Comparison of ENCODE assay signal across 11 cellular contexts in genomic region chr15:57427367-57427821, GRCh38. TPM values are rescaled to one million over a fixed set of nuclear protein-coding genes. Genes with fewer than 3 reads are reported as not detected.
A peak's percentile ranks its signal among the peaks of the same experiment; 100 is the strongest.
DNase-seq lines count a peak whose midpoint lies in the region; ATAC-seq and TF ChIP-seq lines count a peak whose summit lies in the region.
"Had no signal": no experiment of that assay in that cellular context is flagged by ENCODE, and none has a peak within 500 bp of the region (broad histone marks: within the 10 kb centered on the region; RNA-seq: fewer than 3 reads in every experiment).

No MANE protein-coding gene starts in this region.

- H3K9me3 ChIP-seq in endodermal cell (ENCODE audit: control insufficient read depth, low read length) = peaks cover 14% of the 10 kb centered on the region
- no peaks in the 10 kb centered on the region for H3K9me3 ChIP-seq in liver (ENCODE audit: control insufficient read depth in 4 of 4, low read length in 3 of 4)

- DNase-seq in Right ventricle myocardium inferior (ENCODE audit: missing footprints) = no peak
- no peak for DNase-seq in cardiac septum (ENCODE audit: low spot score)
- DNase-seq in endodermal cell = peak; percentile 81
- no peak for DNase-seq in activated CD4-positive, alpha-beta T cell treated with anti-CD3 and anti-CD28 coated beads for 48 hours
- no peak for DNase-seq in NCI-H2081 treated with DMSO at 0.1 percent for 48 hours (lab: John Stamatoyannopoulos, UW)
- DNase-seq in substantia nigra (lab: John Stamatoyannopoulos, UW) = no peak
- DNase-seq in effector CD4-positive, alpha-beta T cell = no peak
- DNase-seq: activated naive CD4-positive, alpha-beta T cell; NCI-H82; WERI-Rb-1 had no signal

- TF ChIP-seq RAD21 in liver (IDR thresholded peaks at IDR 0.05) = peak; percentile 21 to 22

- H3K4me1 ChIP-seq in endodermal cell (ENCODE audit: control insufficient read depth, insufficient read depth, low read length) (peaks cover 19% of the 10 kb centered on the region), liver (ENCODE audit: control insufficient read depth in 4 of 4, insufficient read depth in 4 of 4, low read length in 3 of 4) (peaks cover 4 to 55% (median 19%) of the 10 kb centered on the region in 4 donors)

- peaks cover 26% of the 10 kb centered on the region for H3K36me3 Mint-ChIP-seq in endodermal cell (ENCODE audit: low read depth)

- no peak for TF ChIP-seq CTCF in endodermal cell (conservative IDR thresholded peaks at IDR 0.05)
- TF ChIP-seq CTCF in liver (IDR thresholded peaks at IDR 0.05; ENCODE audit: low read depth, low read length, missing input control) = no peak

- no peak overlapping the region for H3K4me3 Mint-ChIP-seq in endodermal cell

- peaks cover 48% of the 10 kb centered on the region for H3K4me1 Mint-ChIP-seq in endodermal cell

- peak overlapping the region; percentile 41 for H3K9ac ChIP-seq in endodermal cell (ENCODE audit: extremely low read depth, low read length, poor library complexity, severe bottlenecking)
- no peak overlapping the region for H3K9ac ChIP-seq in liver (ENCODE audit: low read depth in 1 of 2, low read length in 2 of 2)

- 65 to 67% methylated on average over 8 to 9 of the region's 9 CpGs for WGBS in endodermal cell (ENCODE audit: insufficient coverage in 1 of 2, insufficient read length in 1 of 2), 2 experiments
- 30% methylated on average over 9 of the region's 9 CpGs for WGBS in liver

- H3K9me3 Mint-ChIP-seq in endodermal cell = peaks cover 3% of the 10 kb centered on the region

- H3K4me3 ChIP-seq in endodermal cell (ENCODE audit: low read length) (no peak overlapping the region), liver (ENCODE audit: low read depth in 1 of 3, low read length in 3 of 3) (no peak overlapping the region)

- peak overlapping the region; percentile 87 for H3K27ac Mint-ChIP-seq in endodermal cell

- H3K27me3 Mint-ChIP-seq in endodermal cell (ENCODE audit: insufficient read depth) = no peaks in the 10 kb centered on the region

- H3K36me3 ChIP-seq in endodermal cell (ENCODE audit: control insufficient read depth, insufficient read depth, low read length) = peaks cover 10% of the 10 kb centered on the region
- peaks cover 0 to 3% (median 0%) of the 10 kb centered on the region in 4 donors for H3K36me3 ChIP-seq in liver (ENCODE audit: control insufficient read depth in 4 of 4, insufficient read depth in 3 of 4, low read depth in 1 of 4, low read length in 3 of 4)
- H3K36me3 ChIP-seq: WERI-Rb-1 had no signal

- peak; percentile 88 for ATAC-seq in Right ventricle myocardium inferior

- H3K27me3 ChIP-seq in endodermal cell (ENCODE audit: control insufficient read depth, insufficient read depth, low read length, poor library complexity, severe bottlenecking) (no peaks in the 10 kb centered on the region), liver (ENCODE audit: control insufficient read depth in 4 of 4, insufficient read depth in 4 of 4, low read length in 3 of 4) (no peaks in the 10 kb centered on the region)

- intact Hi-C loops in Right ventricle myocardium inferior (cut with DNase I) = no loop called here
- intact Hi-C loops in cardiac septum (cut with DNase I) = no loop called here

- peak overlapping the region; percentile 20 for H3K27ac ChIP-seq in endodermal cell (ENCODE audit: low read depth, low read length)
- H3K27ac ChIP-seq in liver (ENCODE audit: low read depth in 1 of 2, low read length in 2 of 2) = peak overlapping the region; percentile 82 to 84
- no peak overlapping the region for H3K27ac ChIP-seq in substantia nigra (ENCODE audit: low read depth, low read length, poor library complexity, severe bottlenecking)
- H3K27ac ChIP-seq: WERI-Rb-1 had no signal

TF ChIP-seq in liver, 16 proteins besides CTCF, POLR2A, EP300 and RAD21:
- TF ChIP-seq TAF1 (conservative IDR thresholded peaks at IDR 0.05) = no peak
- TF ChIP-seq ATF3 (IDR thresholded peaks at IDR 0.05) = no peak
- no peak for TF ChIP-seq NR2F2 (IDR thresholded peaks at IDR 0.05)
- peak; percentile 61 for TF ChIP-seq MAX (IDR thresholded peaks at IDR 0.05)
- TF ChIP-seq EGR1 (IDR thresholded peaks at IDR 0.05; ENCODE audit: low read depth in 2 of 2) = no peak
- no peak for TF ChIP-seq FOXA2 (IDR thresholded peaks at IDR 0.05)
- TF ChIP-seq HNF4G (IDR thresholded peaks at IDR 0.05) = no peak
- peak in 1 of 2 donors; percentile 52 for TF ChIP-seq HNF4A (conservative IDR thresholded peaks at IDR 0.05)
- no peak for TF ChIP-seq SP1 (IDR thresholded peaks at IDR 0.05)
- peak; percentile 18 for TF ChIP-seq ZBTB33 (IDR thresholded peaks at IDR 0.05)
- TF ChIP-seq GABPA (IDR thresholded peaks at IDR 0.05 in 1 of 2, conservative IDR thresholded peaks at IDR 0.05 in 1 of 2) = no peak
- peak; percentile 33 for TF ChIP-seq REST (IDR thresholded peaks at IDR 0.05)
- TF ChIP-seq RXRA (IDR thresholded peaks at IDR 0.05) = peak; percentile 17 to 63
- peak; percentile 90 for TF ChIP-seq YY1 (IDR thresholded peaks at IDR 0.05)
- TF ChIP-seq FOXA1 (IDR thresholded peaks at IDR 0.05) = no peak
- TF ChIP-seq JUND (IDR thresholded peaks at IDR 0.05) = peak; percentile 36 to 73

RNA-seq across cellular contexts. Expression of gene CGNL1, which starts 51.1 kb away (rescaled TPM):
- 10.0 TPM for total RNA-seq in Right ventricle myocardium inferior
- total RNA-seq in cardiac septum = 19.6 TPM
- total RNA-seq in endodermal cell = 10 to 100 TPM; 82.6 to 98.0 TPM
- 15.1 TPM for polyA plus RNA-seq in endodermal cell (2013, experiment 1 of 2)
- polyA plus RNA-seq in endodermal cell (2013, experiment 2 of 2) = 15.8 TPM
- 10 to 100 TPM; 19.3 to 31.9 TPM for total RNA-seq in liver
- polyA plus RNA-seq in liver = 10 to 100 TPM; 12.0 to 12.9 TPM
